Comparison of ENCODE assay signal across 11 cellular contexts in the genomic region with DNA sequence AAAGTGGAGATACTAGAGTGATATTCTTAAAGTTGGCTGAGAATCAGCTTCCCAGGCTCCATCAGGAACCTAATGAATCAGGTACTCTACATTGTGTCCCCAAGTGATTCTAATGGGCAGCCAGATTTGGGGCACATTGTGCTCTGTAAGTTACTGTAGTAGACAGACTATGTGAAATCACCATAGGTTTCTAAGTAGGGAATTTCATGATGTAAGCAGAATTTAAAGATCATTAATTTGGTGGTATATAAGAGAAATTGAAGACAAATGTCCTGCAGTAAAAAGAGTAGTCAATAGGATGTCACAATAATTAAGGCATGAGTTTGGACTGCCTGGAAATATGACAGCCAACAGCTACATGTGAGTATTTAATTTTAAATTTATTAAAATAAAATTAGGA.
"Had no signal": no experiment of that assay in that cellular context is flagged by ENCODE, and none has a peak within 500 bp of the region (broad histone marks: within the 10 kb centered on the region; RNA-seq: fewer than 3 reads in every experiment).

No MANE protein-coding gene starts in this region.

- H3K4me3 ChIP-seq: GM23248, GM23338, HAP-1 had no signal

- H3K4me2 ChIP-seq: GM23338 had no signal

- DNase-seq: GM23248, GOT3, H7, H9, HCEC 1CT, HFFc6 had no signal

- FAIRE-seq: H1, H54 had no signal

- ATAC-seq: GM23338, HCT116 had no signal

- H3K9ac ChIP-seq: GM23248 had no signal

- H3K4me1 ChIP-seq: HAP-1 had no signal

- H3K27ac ChIP-seq: GM23248 had no signal

- H2AFZ ChIP-seq: GM23248, GM23338 had no signal

- H3K36me3 ChIP-seq: HAP-1 had no signal

- H3K9me3 ChIP-seq: HAP-1 had no signal
